Comparison of ENCODE assay signal across 15 cellular contexts in the genomic region with DNA sequence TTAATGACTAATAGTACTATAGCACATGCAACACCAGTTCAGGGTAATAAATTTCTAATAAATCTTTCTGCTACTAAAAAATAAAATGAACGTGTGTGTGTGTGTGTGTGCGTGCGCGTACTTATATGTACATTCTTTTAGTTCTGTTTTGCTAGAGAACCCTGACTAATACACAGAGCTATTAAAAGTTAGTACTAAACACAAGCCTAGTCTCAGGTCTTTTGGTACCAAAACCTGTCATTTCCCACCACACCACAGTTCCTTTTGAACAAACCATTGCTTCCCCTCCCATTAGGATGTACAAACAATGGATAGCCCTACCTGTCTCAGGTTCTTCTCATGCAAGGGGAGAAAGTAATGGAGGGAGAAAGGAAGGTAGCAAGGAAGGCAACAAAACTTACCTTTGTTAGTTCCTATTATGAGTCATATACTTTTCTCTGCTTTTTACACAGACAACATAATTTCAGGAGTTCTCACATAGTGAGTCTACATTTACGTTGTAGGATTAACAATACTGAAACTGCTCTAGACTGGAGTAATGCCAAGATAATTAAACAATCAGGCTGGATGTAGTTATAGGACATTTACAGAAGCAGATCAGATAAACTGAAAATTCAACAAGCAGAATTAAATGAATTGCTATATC.
A peak's percentile ranks its signal among the peaks of the same experiment; 100 is the strongest.
DNase-seq lines count a peak whose midpoint lies in the region; ATAC-seq, FAIRE-seq and TF ChIP-seq lines count a peak whose summit lies in the region.
"Had no signal": no experiment of that assay in that cellular context is flagged by ENCODE, and none has a peak within 500 bp of the region (broad histone marks: within the 10 kb centered on the region; RNA-seq: fewer than 3 reads in every experiment).

No MANE protein-coding gene starts in this region.

- no peak for DNase-seq in H54 (ENCODE audit: insufficient read length, low spot score)
- DNase-seq in psoas muscle: no peak
- DNase-seq in spleen: no peak
- no peak for DNase-seq in HUDEP-2 (lab: John Stamatoyannopoulos, UW; ENCODE audit: unreplicated experiment in 76 of 76)
- DNase-seq: Caco-2; CD8-positive, alpha-beta memory T cell; GOT3; Karpas-422 had no signal

- intact Hi-C loops in psoas muscle (cut with DNase I) (no loop called here), spleen (cut with DNase I; ENCODE audit: low total_unique reads) (no loop called here)

- WGBS in psoas muscle, 3 donors: 80 to 84% (median 83%) methylated on average over 5 of the region's 5 CpGs
- 86 to 90% (median 89%) methylated on average over 5 of the region's 5 CpGs for WGBS in spleen, 5 donors

- no peaks in the 10 kb centered on the region for H3K9me3 ChIP-seq in psoas muscle
- peaks cover 0 to 8% (median 0%) of the 10 kb centered on the region in 8 donors for H3K9me3 ChIP-seq in spleen
- H3K9me3 ChIP-seq: A549, Caco-2, HAP-1 had no signal

- TF ChIP-seq POLR2A in H54 (IDR thresholded peaks at IDR 0.05; ENCODE audit: low read depth, low read length) (no peak), spleen (IDR thresholded peaks at IDR 0.05) (no peak)

- H3K27me3 ChIP-seq in psoas muscle (ENCODE audit: insufficient read depth in 3 of 3, low read length in 2 of 3) (no peaks in the 10 kb centered on the region), spleen (replicated peaks in 1 of 7) (no peaks in the 10 kb centered on the region)

- no peak for TF ChIP-seq CTCF in psoas muscle (IDR thresholded peaks at IDR 0.05)
- no peak for TF ChIP-seq CTCF in spleen (IDR thresholded peaks at IDR 0.05 in 8 of 11, conservative IDR thresholded peaks at IDR 0.05 in 3 of 11)

- H3K27ac ChIP-seq in psoas muscle (no peak overlapping the region), spleen (no peak overlapping the region)
- H3K27ac ChIP-seq: A549, HL-60 had no signal

- ATAC-seq in GM18867 (IDR thresholded peaks at IDR 0.05; ENCODE audit: unreplicated experiment) (peak; percentile 41), HG03378 (IDR thresholded peaks at IDR 0.05; ENCODE audit: unreplicated experiment) (peak; percentile 51), HG02623 (IDR thresholded peaks at IDR 0.05; ENCODE audit: unreplicated experiment) (no peak), psoas muscle (no peak)
- ATAC-seq: A549, K562 had no signal

- no peak overlapping the region for H3K4me3 ChIP-seq in psoas muscle
- H3K4me3 ChIP-seq in spleen: no peak overlapping the region
- H3K4me3 ChIP-seq: A549, HAP-1, K562 had no signal

- H3K4me1 ChIP-seq in psoas muscle: no peaks in the 10 kb centered on the region
- no peaks in the 10 kb centered on the region for H3K4me1 ChIP-seq in spleen
- H3K4me1 ChIP-seq: A549, Caco-2, HAP-1 had no signal

- peak; percentile 60 for FAIRE-seq in H54 (lab: Jason Lieb, UNC)
- FAIRE-seq: A549, K562 had no signal

- H3K36me3 ChIP-seq in psoas muscle (ENCODE audit: insufficient read depth in 1 of 2, low read depth in 1 of 2) (no peaks in the 10 kb centered on the region), spleen (no peaks in the 10 kb centered on the region)
- H3K36me3 ChIP-seq: HAP-1 had no signal

Comparison
In these comparisons a context has a peak if more than half of its experiments do, and no peak if none do; other contexts are left out.
1. ATAC-seq: peak in GM18867 (single experiment) and HG03378 (single experiment); none in HG02623 (single experiment) and psoas muscle (0 of 4).